Comparison of ENCODE assay signal across 1 cellular context in genomic region chr6:134741193-134741521, GRCh38.
TF ChIP-seq lines count a peak whose summit lies in the region.

No MANE protein-coding gene starts in this region.

TF ChIP-seq in IMR-90, 13 proteins besides CTCF, POLR2A, EP300 and RAD21 (continued from another document):
- TF ChIP-seq ELK1 (IDR thresholded peaks at IDR 0.05; ENCODE audit: borderline replicate concordance, low read depth, low read length) (no peak), MXI1 (IDR thresholded peaks at IDR 0.05; ENCODE audit: borderline replicate concordance, low read depth, low read length) (no peak), USF2 (IDR thresholded peaks at IDR 0.05; ENCODE audit: low read depth, low read length) (no peak), RCOR1 (IDR thresholded peaks at IDR 0.05; ENCODE audit: insufficient replicate concordance, low read length) (no peak)
